ENCODE assay signal across 1 cellular context in the genomic region with DNA sequence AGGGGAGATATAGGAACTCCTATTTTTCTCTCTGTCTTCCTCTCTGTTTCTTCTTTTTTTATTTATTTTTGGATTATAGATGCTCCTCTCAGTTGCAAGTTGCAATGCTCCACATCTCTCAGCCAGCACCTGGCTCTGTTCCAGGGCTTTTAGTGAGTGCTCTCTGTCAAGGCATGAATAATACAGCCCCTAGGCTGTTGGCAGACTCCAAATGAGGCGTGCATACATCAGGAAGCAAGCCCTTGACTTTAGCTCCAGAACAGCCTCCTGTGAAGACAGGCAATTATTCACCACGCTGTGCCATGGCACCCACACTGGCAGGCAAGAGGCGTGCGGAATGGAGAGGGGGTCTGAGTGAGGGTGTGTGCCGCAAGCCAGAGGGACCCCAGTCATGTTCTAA.
TF ChIP-seq lines count a peak whose summit lies in the region.

No MANE protein-coding gene starts in this region.

TF ChIP-seq in HEK293, 187 proteins besides CTCF, POLR2A, EP300 and RAD21 (continued from another document and continues in another):
- TF ChIP-seq, protein P1, sequence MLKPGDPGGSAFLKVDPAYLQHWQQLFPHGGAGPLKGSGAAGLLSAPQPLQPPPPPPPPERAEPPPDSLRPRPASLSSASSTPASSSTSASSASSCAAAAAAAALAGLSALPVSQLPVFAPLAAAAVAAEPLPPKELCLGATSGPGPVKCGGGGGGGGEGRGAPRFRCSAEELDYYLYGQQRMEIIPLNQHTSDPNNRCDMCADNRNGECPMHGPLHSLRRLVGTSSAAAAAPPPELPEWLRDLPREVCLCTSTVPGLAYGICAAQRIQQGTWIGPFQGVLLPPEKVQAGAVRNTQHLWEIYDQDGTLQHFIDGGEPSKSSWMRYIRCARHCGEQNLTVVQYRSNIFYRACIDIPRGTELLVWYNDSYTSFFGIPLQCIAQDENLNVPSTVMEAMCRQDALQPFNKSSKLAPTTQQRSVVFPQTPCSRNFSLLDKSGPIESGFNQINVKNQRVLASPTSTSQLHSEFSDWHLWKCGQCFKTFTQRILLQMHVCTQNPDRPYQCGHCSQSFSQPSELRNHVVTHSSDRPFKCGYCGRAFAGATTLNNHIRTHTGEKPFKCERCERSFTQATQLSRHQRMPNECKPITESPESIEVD (tag by site-specific recombination; IDR thresholded peaks at IDR 0.05): 0 out of 2 replicates have a peak, but pooled peaks have one; percentile 9
- TF ChIP-seq ZNF830 (tag by site-specific recombination; IDR thresholded peaks at IDR 0.05; ENCODE audit: low read depth) (no peak), KLF10 (tag by site-specific recombination; IDR thresholded peaks at IDR 0.05) (no peak), ZNF626 (tag by site-specific recombination; IDR thresholded peaks at IDR 0.05) (no peak), BCL11A (tag by site-specific recombination; IDR thresholded peaks at IDR 0.05; ENCODE audit: low read depth) (no peak), ZNF473 (tag by site-specific recombination; IDR thresholded peaks at IDR 0.05) (no peak), SCRT2 (tag by site-specific recombination; IDR thresholded peaks at IDR 0.05) (no peak), ZNF311 (tag by site-specific recombination; IDR thresholded peaks at IDR 0.05; ENCODE audit: borderline replicate concordance) (no peak), ZNF670 (tag by site-specific recombination; IDR thresholded peaks at IDR 0.05; ENCODE audit: low read depth) (no peak), ZNF292 (tag by site-specific recombination; IDR thresholded peaks at IDR 0.05; ENCODE audit: borderline replicate concordance, low read depth) (no peak), ZNF140 (tag by site-specific recombination; IDR thresholded peaks at IDR 0.05) (no peak), ZNF266 (tag by site-specific recombination; IDR thresholded peaks at IDR 0.05; ENCODE audit: low read depth) (no peak), ZNF335 (tag by site-specific recombination; conservative IDR thresholded peaks at IDR 0.05) (no peak), ZNF433 (tag by site-specific recombination; IDR thresholded peaks at IDR 0.05; ENCODE audit: low read depth) (no peak), ZNF510 (tag by site-specific recombination; IDR thresholded peaks at IDR 0.05; ENCODE audit: insufficient replicate concordance) (no peak), ZNF121 (tag by site-specific recombination; IDR thresholded peaks at IDR 0.05) (no peak), ZNF174 (tag by site-specific recombination; IDR thresholded peaks at IDR 0.05) (no peak), MYNN (tag by site-specific recombination; IDR thresholded peaks at IDR 0.05; ENCODE audit: borderline replicate concordance) (no peak), ZFP37 (tag by site-specific recombination; IDR thresholded peaks at IDR 0.05) (no peak), ZNF169 (tag by site-specific recombination; IDR thresholded peaks at IDR 0.05) (no peak), IKZF3 (tag by site-specific recombination; IDR thresholded peaks at IDR 0.05) (peak; percentile 67; the same call in 1 of the 2 replicates), ZNF530 (tag by site-specific recombination; IDR thresholded peaks at IDR 0.05; ENCODE audit: low read depth) (no peak), OSR2 (tag by site-specific recombination; IDR thresholded peaks at IDR 0.05) (peak; percentile 88), GLI2 (tag by site-specific recombination; IDR thresholded peaks at IDR 0.05; ENCODE audit: borderline replicate concordance, low read depth) (peak; percentile 24; the same call in 1 of the 2 replicates), ZNF629 (tag by site-specific recombination; IDR thresholded peaks at IDR 0.05) (peak; percentile 69; the same call in 1 of the 2 replicates), ZFHX2 (tag by site-specific recombination; conservative IDR thresholded peaks at IDR 0.05) (no peak), ZNF529 (tag by site-specific recombination; IDR thresholded peaks at IDR 0.05; ENCODE audit: insufficient replicate concordance) (no peak), ZNF776 (tag by site-specific recombination; IDR thresholded peaks at IDR 0.05; ENCODE audit: borderline replicate concordance) (no peak), ZNF214 (tag by site-specific recombination; IDR thresholded peaks at IDR 0.05; ENCODE audit: borderline replicate concordance) (no peak), ZNF585B (tag by site-specific recombination; IDR thresholded peaks at IDR 0.05) (no peak), REPIN1 (tag by site-specific recombination; IDR thresholded peaks at IDR 0.05; ENCODE audit: low read depth) (no peak), BCL11B (tag by site-specific recombination; IDR thresholded peaks at IDR 0.05; ENCODE audit: low read depth) (no peak), ZNF555 (tag by site-specific recombination; conservative IDR thresholded peaks at IDR 0.05) (no peak)
- TF ChIP-seq, protein P2, sequence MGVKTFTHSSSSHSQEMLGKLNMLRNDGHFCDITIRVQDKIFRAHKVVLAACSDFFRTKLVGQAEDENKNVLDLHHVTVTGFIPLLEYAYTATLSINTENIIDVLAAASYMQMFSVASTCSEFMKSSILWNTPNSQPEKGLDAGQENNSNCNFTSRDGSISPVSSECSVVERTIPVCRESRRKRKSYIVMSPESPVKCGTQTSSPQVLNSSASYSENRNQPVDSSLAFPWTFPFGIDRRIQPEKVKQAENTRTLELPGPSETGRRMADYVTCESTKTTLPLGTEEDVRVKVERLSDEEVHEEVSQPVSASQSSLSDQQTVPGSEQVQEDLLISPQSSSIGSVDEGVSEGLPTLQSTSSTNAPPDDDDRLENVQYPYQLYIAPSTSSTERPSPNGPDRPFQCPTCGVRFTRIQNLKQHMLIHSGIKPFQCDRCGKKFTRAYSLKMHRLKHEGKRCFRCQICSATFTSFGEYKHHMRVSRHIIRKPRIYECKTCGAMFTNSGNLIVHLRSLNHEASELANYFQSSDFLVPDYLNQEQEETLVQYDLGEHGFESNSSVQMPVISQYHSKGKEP (tag by site-specific recombination; IDR thresholded peaks at IDR 0.05): peak; percentile 92
- TF ChIP-seq, protein P3, sequence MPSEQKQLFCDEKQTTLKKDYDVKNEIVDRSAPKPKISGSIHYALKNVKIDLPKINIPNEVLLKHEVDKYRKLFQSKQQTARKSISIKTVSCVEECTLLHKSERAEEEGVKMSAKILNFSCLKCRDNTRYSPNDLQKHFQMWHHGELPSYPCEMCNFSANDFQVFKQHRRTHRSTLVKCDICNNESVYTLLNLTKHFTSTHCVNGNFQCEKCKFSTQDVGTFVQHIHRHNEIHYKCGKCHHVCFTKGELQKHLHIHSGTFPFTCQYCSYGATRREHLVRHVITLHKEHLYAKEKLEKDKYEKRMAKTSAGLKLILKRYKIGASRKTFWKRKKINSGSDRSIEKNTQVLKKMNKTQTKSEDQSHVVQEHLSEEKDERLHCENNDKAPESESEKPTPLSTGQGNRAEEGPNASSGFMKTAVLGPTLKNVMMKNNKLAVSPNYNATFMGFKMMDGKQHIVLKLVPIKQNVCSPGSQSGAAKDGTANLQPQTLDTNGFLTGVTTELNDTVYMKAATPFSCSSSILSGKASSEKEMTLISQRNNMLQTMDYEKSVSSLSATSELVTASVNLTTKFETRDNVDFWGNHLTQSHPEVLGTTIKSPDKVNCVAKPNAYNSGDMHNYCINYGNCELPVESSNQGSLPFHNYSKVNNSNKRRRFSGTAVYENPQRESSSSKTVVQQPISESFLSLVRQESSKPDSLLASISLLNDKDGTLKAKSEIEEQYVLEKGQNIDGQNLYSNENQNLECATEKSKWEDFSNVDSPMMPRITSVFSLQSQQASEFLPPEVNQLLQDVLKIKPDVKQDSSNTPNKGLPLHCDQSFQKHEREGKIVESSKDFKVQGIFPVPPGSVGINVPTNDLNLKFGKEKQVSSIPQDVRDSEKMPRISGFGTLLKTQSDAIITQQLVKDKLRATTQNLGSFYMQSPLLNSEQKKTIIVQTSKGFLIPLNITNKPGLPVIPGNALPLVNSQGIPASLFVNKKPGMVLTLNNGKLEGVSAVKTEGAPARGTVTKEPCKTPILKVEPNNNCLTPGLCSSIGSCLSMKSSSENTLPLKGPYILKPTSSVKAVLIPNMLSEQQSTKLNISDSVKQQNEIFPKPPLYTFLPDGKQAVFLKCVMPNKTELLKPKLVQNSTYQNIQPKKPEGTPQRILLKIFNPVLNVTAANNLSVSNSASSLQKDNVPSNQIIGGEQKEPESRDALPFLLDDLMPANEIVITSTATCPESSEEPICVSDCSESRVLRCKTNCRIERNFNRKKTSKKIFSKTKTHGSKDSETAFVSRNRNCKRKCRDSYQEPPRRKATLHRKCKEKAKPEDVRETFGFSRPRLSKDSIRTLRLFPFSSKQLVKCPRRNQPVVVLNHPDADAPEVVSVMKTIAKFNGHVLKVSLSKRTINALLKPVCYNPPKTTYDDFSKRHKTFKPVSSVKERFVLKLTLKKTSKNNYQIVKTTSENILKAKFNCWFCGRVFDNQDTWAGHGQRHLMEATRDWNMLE (tag by site-specific recombination; conservative IDR thresholded peaks at IDR 0.05; ENCODE audit: low read depth): no peak
- TF ChIP-seq, protein P4, sequence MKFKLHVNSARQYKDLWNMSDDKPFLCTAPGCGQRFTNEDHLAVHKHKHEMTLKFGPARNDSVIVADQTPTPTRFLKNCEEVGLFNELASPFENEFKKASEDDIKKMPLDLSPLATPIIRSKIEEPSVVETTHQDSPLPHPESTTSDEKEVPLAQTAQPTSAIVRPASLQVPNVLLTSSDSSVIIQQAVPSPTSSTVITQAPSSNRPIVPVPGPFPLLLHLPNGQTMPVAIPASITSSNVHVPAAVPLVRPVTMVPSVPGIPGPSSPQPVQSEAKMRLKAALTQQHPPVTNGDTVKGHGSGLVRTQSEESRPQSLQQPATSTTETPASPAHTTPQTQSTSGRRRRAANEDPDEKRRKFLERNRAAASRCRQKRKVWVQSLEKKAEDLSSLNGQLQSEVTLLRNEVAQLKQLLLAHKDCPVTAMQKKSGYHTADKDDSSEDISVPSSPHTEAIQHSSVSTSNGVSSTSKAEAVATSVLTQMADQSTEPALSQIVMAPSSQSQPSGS (tag by site-specific recombination; IDR thresholded peaks at IDR 0.05; ENCODE audit: low read depth): no peak
- TF ChIP-seq, protein P5, sequence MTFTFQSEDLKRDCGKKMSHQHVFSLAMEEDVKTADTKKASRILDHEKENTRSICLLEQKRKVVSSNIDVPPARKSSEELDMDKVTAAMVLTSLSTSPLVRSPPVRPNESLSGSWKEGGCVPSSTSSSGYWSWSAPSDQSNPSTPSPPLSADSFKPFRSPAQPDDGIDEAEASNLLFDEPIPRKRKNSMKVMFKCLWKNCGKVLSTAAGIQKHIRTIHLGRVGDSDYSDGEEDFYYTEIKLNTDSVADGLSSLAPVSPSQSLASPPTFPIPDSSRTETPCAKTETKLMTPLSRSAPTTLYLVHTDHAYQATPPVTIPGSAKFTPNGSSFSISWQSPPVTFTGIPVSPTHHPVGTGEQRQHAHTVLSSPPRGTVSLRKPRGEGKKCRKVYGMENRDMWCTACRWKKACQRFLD (tag by site-specific recombination; IDR thresholded peaks at IDR 0.05): no peak
- TF ChIP-seq, protein P6, sequence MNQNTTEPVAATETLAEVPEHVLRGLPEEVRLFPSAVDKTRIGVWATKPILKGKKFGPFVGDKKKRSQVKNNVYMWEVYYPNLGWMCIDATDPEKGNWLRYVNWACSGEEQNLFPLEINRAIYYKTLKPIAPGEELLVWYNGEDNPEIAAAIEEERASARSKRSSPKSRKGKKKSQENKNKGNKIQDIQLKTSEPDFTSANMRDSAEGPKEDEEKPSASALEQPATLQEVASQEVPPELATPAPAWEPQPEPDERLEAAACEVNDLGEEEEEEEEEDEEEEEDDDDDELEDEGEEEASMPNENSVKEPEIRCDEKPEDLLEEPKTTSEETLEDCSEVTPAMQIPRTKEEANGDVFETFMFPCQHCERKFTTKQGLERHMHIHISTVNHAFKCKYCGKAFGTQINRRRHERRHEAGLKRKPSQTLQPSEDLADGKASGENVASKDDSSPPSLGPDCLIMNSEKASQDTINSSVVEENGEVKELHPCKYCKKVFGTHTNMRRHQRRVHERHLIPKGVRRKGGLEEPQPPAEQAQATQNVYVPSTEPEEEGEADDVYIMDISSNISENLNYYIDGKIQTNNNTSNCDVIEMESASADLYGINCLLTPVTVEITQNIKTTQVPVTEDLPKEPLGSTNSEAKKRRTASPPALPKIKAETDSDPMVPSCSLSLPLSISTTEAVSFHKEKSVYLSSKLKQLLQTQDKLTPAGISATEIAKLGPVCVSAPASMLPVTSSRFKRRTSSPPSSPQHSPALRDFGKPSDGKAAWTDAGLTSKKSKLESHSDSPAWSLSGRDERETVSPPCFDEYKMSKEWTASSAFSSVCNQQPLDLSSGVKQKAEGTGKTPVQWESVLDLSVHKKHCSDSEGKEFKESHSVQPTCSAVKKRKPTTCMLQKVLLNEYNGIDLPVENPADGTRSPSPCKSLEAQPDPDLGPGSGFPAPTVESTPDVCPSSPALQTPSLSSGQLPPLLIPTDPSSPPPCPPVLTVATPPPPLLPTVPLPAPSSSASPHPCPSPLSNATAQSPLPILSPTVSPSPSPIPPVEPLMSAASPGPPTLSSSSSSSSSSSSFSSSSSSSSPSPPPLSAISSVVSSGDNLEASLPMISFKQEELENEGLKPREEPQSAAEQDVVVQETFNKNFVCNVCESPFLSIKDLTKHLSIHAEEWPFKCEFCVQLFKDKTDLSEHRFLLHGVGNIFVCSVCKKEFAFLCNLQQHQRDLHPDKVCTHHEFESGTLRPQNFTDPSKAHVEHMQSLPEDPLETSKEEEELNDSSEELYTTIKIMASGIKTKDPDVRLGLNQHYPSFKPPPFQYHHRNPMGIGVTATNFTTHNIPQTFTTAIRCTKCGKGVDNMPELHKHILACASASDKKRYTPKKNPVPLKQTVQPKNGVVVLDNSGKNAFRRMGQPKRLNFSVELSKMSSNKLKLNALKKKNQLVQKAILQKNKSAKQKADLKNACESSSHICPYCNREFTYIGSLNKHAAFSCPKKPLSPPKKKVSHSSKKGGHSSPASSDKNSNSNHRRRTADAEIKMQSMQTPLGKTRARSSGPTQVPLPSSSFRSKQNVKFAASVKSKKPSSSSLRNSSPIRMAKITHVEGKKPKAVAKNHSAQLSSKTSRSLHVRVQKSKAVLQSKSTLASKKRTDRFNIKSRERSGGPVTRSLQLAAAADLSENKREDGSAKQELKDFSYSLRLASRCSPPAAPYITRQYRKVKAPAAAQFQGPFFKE (tag by site-specific recombination; IDR thresholded peaks at IDR 0.05; ENCODE audit: borderline replicate concordance): no peak
- TF ChIP-seq, protein P7, sequence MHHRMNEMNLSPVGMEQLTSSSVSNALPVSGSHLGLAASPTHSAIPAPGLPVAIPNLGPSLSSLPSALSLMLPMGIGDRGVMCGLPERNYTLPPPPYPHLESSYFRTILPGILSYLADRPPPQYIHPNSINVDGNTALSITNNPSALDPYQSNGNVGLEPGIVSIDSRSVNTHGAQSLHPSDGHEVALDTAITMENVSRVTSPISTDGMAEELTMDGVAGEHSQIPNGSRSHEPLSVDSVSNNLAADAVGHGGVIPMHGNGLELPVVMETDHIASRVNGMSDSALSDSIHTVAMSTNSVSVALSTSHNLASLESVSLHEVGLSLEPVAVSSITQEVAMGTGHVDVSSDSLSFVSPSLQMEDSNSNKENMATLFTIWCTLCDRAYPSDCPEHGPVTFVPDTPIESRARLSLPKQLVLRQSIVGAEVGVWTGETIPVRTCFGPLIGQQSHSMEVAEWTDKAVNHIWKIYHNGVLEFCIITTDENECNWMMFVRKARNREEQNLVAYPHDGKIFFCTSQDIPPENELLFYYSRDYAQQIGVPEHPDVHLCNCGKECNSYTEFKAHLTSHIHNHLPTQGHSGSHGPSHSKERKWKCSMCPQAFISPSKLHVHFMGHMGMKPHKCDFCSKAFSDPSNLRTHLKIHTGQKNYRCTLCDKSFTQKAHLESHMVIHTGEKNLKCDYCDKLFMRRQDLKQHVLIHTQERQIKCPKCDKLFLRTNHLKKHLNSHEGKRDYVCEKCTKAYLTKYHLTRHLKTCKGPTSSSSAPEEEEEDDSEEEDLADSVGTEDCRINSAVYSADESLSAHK (tag by site-specific recombination; IDR thresholded peaks at IDR 0.05): no peak
